In the genomic region with DNA sequence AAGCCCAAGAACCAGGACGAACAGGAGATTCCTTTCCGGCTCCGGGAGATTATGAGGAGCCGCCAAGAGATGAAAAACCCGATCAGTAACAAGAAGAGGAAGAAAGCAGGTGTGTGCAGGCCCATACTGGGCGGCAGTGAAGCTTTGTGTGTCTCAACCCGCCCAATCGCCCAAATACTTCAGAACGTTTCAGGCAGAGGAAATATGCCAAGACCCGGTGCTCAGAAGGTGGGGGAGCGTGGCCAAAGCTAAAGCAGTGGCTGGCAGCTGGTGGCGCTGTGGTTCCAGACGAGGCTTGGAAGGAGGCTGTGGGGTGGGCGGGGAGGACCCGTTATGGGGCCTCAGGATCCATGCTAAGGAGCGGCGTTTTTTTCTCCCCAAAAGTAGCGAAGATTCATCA, we compare ENCODE assay signal across 9 cellular contexts. TPM values are rescaled to one million over a fixed set of nuclear protein-coding genes. Genes with fewer than 3 reads are reported as not detected.
DNase-seq lines count a peak whose midpoint lies in the region; ATAC-seq and TF ChIP-seq lines count a peak whose summit lies in the region.
"Had no signal": no experiment of that assay in that cellular context is flagged by ENCODE, and none has a peak within 500 bp of the region (broad histone marks: within the 10 kb centered on the region; RNA-seq: fewer than 3 reads in every experiment).

No MANE protein-coding gene starts in this region.

- H3K4me3 Mint-ChIP-seq in central memory CD8-positive, alpha-beta T cell, result peak overlapping the region; percentile 85

- H3K9me3 ChIP-seq in neuron (ENCODE audit: low read length) (no peaks in the 10 kb centered on the region), tibial nerve (no peaks in the 10 kb centered on the region)

- peaks cover 28% of the 10 kb centered on the region for H3K36me3 Mint-ChIP-seq in central memory CD8-positive, alpha-beta T cell (ENCODE audit: insufficient read depth)

- no peak overlapping the region for H3K27ac Mint-ChIP-seq in central memory CD8-positive, alpha-beta T cell (ENCODE audit: low read depth)

- 82 to 88% methylated on average over 18 of the region's 18 CpGs for WGBS in tibial nerve, 2 donors

- H3K9me3 Mint-ChIP-seq in central memory CD8-positive, alpha-beta T cell, result no peaks in the 10 kb centered on the region

- peaks cover 16% of the 10 kb centered on the region for H3K4me1 ChIP-seq in neuron (ENCODE audit: insufficient read depth, low read length)
- peaks cover 0 to 30% (median 12%) of the 10 kb centered on the region in 4 donors for H3K4me1 ChIP-seq in tibial nerve

- peak; percentile 23 for DNase-seq in NOMO-1 treated with DMSO at 0.1 percent for 48 hours (lab: John Stamatoyannopoulos, UW; ENCODE audit: unreplicated experiment)
- DNase-seq in central memory CD8-positive, alpha-beta T cell (ENCODE audit: low spot score in 2 of 2), result no peak
- no peak for DNase-seq in NK-92 treated with Interleukin-12 subunit alpha and Interleukin-12 subunit beta, amount 100 ng/mL, for 24 hours (lab: John Stamatoyannopoulos, UW)
- no peak for DNase-seq in effector CD8-positive, alpha-beta T cell (lab: John Stamatoyannopoulos, UW)
- no peak for DNase-seq in tibial nerve (ENCODE audit: low spot score in 2 of 2)
- DNase-seq: NCI-H2081 treated with DMSO at 0.1 percent for 48 hours had no signal

- no peak overlapping the region for H2AFZ ChIP-seq in neuron (ENCODE audit: low read depth, low read length)

- no peak for TF ChIP-seq CTCF in tibial nerve (IDR thresholded peaks at IDR 0.05)

- H3K4me1 Mint-ChIP-seq in central memory CD8-positive, alpha-beta T cell, result peaks cover 33% of the 10 kb centered on the region

- TF ChIP-seq EP300 in tibial nerve (IDR thresholded peaks at IDR 0.05), result no peak

- no peak for TF ChIP-seq POLR2A in tibial nerve (IDR thresholded peaks at IDR 0.05)

- no peak overlapping the region for H3K27ac ChIP-seq in tibial nerve

- peak overlapping the region; percentile 85; the same call in 1 of the 2 replicates for H3K4me3 ChIP-seq in GM08714 (ENCODE audit: low read length)
- H3K4me3 ChIP-seq in neuron (ENCODE audit: low read length), result peak overlapping the region; percentile 12
- H3K4me3 ChIP-seq in tibial nerve, result peak overlapping the region in 1 of 4 donors; percentile 99

- ATAC-seq in central memory CD8-positive, alpha-beta T cell (replicated peaks; ENCODE audit: extremely low read depth, poor library complexity, severe bottlenecking), result no peak
- no peak for ATAC-seq in GM21526 (IDR thresholded peaks at IDR 0.05; ENCODE audit: low FRiP score, unreplicated experiment)

- H3K36me3 ChIP-seq in neuron (ENCODE audit: insufficient read depth, low read length), result peaks cover 49% of the 10 kb centered on the region
- peaks cover 0 to 49% (median 14%) of the 10 kb centered on the region in 3 donors for H3K36me3 ChIP-seq in tibial nerve

- no peaks in the 10 kb centered on the region for H3K27me3 Mint-ChIP-seq in central memory CD8-positive, alpha-beta T cell

- H3K27me3 ChIP-seq in neuron (ENCODE audit: insufficient read depth, low read length) (no peaks in the 10 kb centered on the region), tibial nerve (no peaks in the 10 kb centered on the region)

RNA-seq across cellular contexts. Expression of gene CCDC137, which starts 1.2 kb away (rescaled TPM):
- total RNA-seq in tibial nerve, result 10 to 100 TPM; 10.9 to 35.7 (median 14.4) TPM

RNA-seq across cellular contexts. Expression of gene OXLD1, which starts 1.3 kb away (rescaled TPM):
- total RNA-seq in tibial nerve, result 10 to 100 TPM; 31.4 to 38.1 (median 35.8) TPM

RNA-seq across cellular contexts. Expression of gene PDE6G, which starts 11.4 kb away (rescaled TPM):
- total RNA-seq in tibial nerve, result not detected

RNA-seq across cellular contexts. Expression of gene ARL16, which starts 15.8 kb away (rescaled TPM):
- total RNA-seq in tibial nerve, result 10 to 100 TPM; 22.1 to 37.9 (median 34.3) TPM

RNA-seq across cellular contexts. Expression of gene HGS, which starts 16.1 kb away (rescaled TPM):
- 100 to 1,000 TPM in 2 of 4 donors, 10 to 100 TPM in 2; 75.2 to 166 (median 104) TPM for total RNA-seq in tibial nerve
